20 cellular contexts compared by ENCODE assay signal in the genomic region with DNA sequence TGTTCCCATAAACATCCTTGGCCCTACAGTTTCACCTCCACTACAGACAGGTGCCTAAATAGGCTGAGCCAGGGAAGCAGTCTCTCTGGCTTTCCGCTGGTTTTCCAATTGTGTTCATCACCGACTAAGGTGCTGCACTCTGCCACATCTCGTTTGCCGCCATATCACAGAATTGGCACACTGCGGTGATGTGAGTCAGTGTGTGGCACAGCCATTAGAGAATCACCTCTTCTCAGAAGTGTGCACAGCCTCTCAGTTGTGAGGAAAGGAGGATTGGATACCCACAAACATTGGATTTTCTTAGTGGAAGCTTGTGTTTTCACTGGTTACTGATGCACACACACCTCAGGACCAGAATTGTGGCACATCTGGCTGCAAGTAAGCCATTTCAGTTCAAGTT.
DNase-seq lines count a peak whose midpoint lies in the region; ATAC-seq and TF ChIP-seq lines count a peak whose summit lies in the region.
"Had no signal": no experiment of that assay in that cellular context is flagged by ENCODE, and none has a peak within 500 bp of the region (broad histone marks: within the 10 kb centered on the region; RNA-seq: fewer than 3 reads in every experiment).

No MANE protein-coding gene starts in this region.

- no peaks in the 10 kb centered on the region for H3K27me3 Mint-ChIP-seq in Calu3 (ENCODE audit: unreplicated experiment)
- H3K27me3 Mint-ChIP-seq: CD4-positive, alpha-beta memory T cell had no signal

- BruUV-seq in Calu3 (replicated peaks; lab: Mats Ljungman, UMichigan): no TSS peak

- CTCF ChIA-PET in Calu3 (lab: Charles Lee): no interaction called here

- TF ChIP-seq CTCF in heart right ventricle (IDR thresholded peaks at IDR 0.05) (no peak), WERI-Rb-1 (IDR thresholded peaks at IDR 0.05; ENCODE audit: low read depth, low read length) (no peak), left ventricle myocardium inferior (IDR thresholded peaks at IDR 0.05; ENCODE audit: borderline replicate concordance) (no peak), Calu3 (IDR thresholded peaks at IDR 0.05; ENCODE audit: unreplicated experiment) (no peak)

- no peak overlapping the region for H3K27ac Mint-ChIP-seq in Calu3 (ENCODE audit: unreplicated experiment)
- H3K27ac Mint-ChIP-seq: CD14-positive monocyte; CD4-positive, alpha-beta memory T cell; HFFc6 had no signal

- H3K9me3 ChIP-seq in heart right ventricle (peaks cover 0 to 9% (median 0%) of the 10 kb centered on the region in 11 donors), right cardiac atrium (ENCODE audit: control insufficient read depth, low read length) (no peaks in the 10 kb centered on the region), WERI-Rb-1 (ENCODE audit: severe bottlenecking) (peaks cover 3% of the 10 kb centered on the region), left ventricle myocardium inferior (replicated peaks) (peaks cover 7% of the 10 kb centered on the region)

- H3K4me3 ChIP-seq in heart right ventricle (no peak overlapping the region), right cardiac atrium (ENCODE audit: low read length) (no peak overlapping the region), WERI-Rb-1 (ENCODE audit: low read depth, low read length) (no peak overlapping the region), left ventricle myocardium inferior (no peak overlapping the region)
- H3K4me3 ChIP-seq: GM12878 had no signal

- no peak overlapping the region for H3K4me3 Mint-ChIP-seq in Calu3 (ENCODE audit: low read depth, unreplicated experiment)
- H3K4me3 Mint-ChIP-seq: CD14-positive monocyte; CD4-positive, alpha-beta memory T cell; HFFc6 had no signal

- H3K36me3 ChIP-seq in heart right ventricle: no peaks in the 10 kb centered on the region
- H3K36me3 ChIP-seq in WERI-Rb-1: peaks cover 4% of the 10 kb centered on the region; the same call in 1 of the 2 replicates
- no peaks in the 10 kb centered on the region for H3K36me3 ChIP-seq in left ventricle myocardium inferior

- peak overlapping the region in 6 of 10 donors; percentile 28 to 66 (median 46) for H3K27ac ChIP-seq in heart right ventricle
- no peak overlapping the region for H3K27ac ChIP-seq in right cardiac atrium (ENCODE audit: low read length)
- H3K27ac ChIP-seq in WERI-Rb-1: no peak overlapping the region
- peak overlapping the region; percentile 63 for H3K27ac ChIP-seq in left ventricle myocardium inferior (replicated peaks)
- H3K27ac ChIP-seq: HL-60 had no signal

- H3K4me1 Mint-ChIP-seq in Calu3 (ENCODE audit: low read depth, unreplicated experiment): no peaks in the 10 kb centered on the region
- H3K4me1 Mint-ChIP-seq: CD14-positive monocyte; CD4-positive, alpha-beta memory T cell had no signal

- peaks cover 2% of the 10 kb centered on the region for H3K9me3 Mint-ChIP-seq in Calu3 (ENCODE audit: low read depth, unreplicated experiment)

- H3K27me3 ChIP-seq in heart right ventricle (no peaks in the 10 kb centered on the region), right cardiac atrium (ENCODE audit: control insufficient read depth, insufficient read depth) (no peaks in the 10 kb centered on the region), WERI-Rb-1 (ENCODE audit: insufficient read depth, low read depth, severe bottlenecking) (no peaks in the 10 kb centered on the region), left ventricle myocardium inferior (ENCODE audit: low read depth) (no peaks in the 10 kb centered on the region)
- H3K27me3 ChIP-seq: BE2C had no signal

- ATAC-seq in heart right ventricle: peak in 4 of 8 donors; percentile 24 to 64 (median 53)
- no peak for ATAC-seq in right cardiac atrium
- ATAC-seq: GM12878, HCT116 had no signal

- intact Hi-C loops in heart right ventricle (cut with DNase I): no loop called here
- intact Hi-C loops in right cardiac atrium (cut with DNase I): no loop called here
- intact Hi-C loops in left ventricle myocardium inferior (cut with micrococcal nuclease): no loop called here
- intact Hi-C loops in Calu3 (cut with micrococcal nuclease; ENCODE audit: unreplicated experiment): no loop called here

- WGBS in heart right ventricle, 2 donors: 80 to 88% methylated on average over 5 of the region's 5 CpGs
- WGBS in right cardiac atrium: 88% methylated on average over 5 of the region's 5 CpGs

- H3K36me3 Mint-ChIP-seq in Calu3 (ENCODE audit: insufficient read depth, unreplicated experiment): no peaks in the 10 kb centered on the region
- H3K36me3 Mint-ChIP-seq: CD14-positive monocyte; CD4-positive, alpha-beta memory T cell had no signal

- H3K4me1 ChIP-seq in heart right ventricle (peaks cover 0 to 6% (median 0%) of the 10 kb centered on the region in 9 donors), right cardiac atrium (ENCODE audit: control insufficient read depth, insufficient read depth, low read length) (peaks cover 2% of the 10 kb centered on the region), left ventricle myocardium inferior (peaks cover 10% of the 10 kb centered on the region)

- DNase-seq in heart right ventricle (no peak), right cardiac atrium (no peak), WERI-Rb-1 (peak; percentile 20), left ventricle myocardium inferior (no peak), Calu3 (no peak), NCI-H128 (lab: John Stamatoyannopoulos, UW; ENCODE audit: unreplicated experiment) (no peak)
- DNase-seq: ACHN; BE2C; CD4-positive, alpha-beta memory T cell; DMS 273 treated with DMSO at 0.1 percent for 48 hours; DMS53; DND-41; EL; GOT3; H7; HFFc6 had no signal

Comparison
In these comparisons a context has a peak if more than half of its experiments do, and no peak if none do; other contexts are left out.
1. H3K27ac ChIP-seq: peak in heart right ventricle (6 of 10) and left ventricle myocardium inferior (single experiment); none in right cardiac atrium (single experiment) and WERI-Rb-1 (single experiment).